24 cellular contexts compared by ENCODE assay signal in the genomic region with DNA sequence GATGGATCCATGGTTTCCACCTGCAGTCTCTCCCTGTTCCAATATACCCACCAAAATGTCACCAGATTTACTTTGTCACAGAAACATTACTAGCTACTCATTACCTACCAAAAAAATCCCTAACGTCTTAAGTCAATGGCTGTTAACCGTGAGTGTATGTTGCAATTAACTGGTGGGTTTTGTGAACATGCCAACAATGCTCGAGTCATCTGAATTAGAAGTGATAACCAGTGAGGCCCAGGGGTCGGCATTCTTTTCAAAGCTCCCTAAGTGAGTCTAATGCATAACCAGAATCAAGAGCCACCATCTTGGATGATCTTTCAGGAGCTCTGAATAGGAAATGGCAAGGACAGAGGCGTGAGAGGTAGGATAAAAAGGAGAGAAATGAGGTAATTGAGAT.
DNase-seq lines count a peak whose midpoint lies in the region; ATAC-seq, FAIRE-seq and TF ChIP-seq lines count a peak whose summit lies in the region.
"Had no signal": no experiment of that assay in that cellular context is flagged by ENCODE, and none has a peak within 500 bp of the region (broad histone marks: within the 10 kb centered on the region; RNA-seq: fewer than 3 reads in every experiment).

No MANE protein-coding gene starts in this region.

- H3K4me3 ChIP-seq in bronchial epithelial cell (ENCODE audit: low read depth, low read length) = no peak overlapping the region
- H3K4me3 ChIP-seq in mesendoderm (ENCODE audit: low read length) = no peak overlapping the region
- no peak overlapping the region for H3K4me3 ChIP-seq in smooth muscle cell
- H3K4me3 ChIP-seq: Peyer's patch had no signal

- H2BK120ac ChIP-seq in mesendoderm (ENCODE audit: low read depth, low read length) = no peak overlapping the region

- H4K5ac ChIP-seq in mesendoderm (ENCODE audit: low read length) = no peak overlapping the region

- H3K79me2 ChIP-seq in mesendoderm (ENCODE audit: control insufficient read depth, insufficient read depth, low read length) (no peaks in the 10 kb centered on the region), smooth muscle cell (ENCODE audit: low read depth) (no peaks in the 10 kb centered on the region)

- no peak overlapping the region for H3K4me3 Mint-ChIP-seq in activated T-cell treated with anti-CD3 and anti-CD28 coated beads, Interleukin-2, amount 50 U/mL, for 4 hours
- H3K4me3 Mint-ChIP-seq: CD4-positive, alpha-beta T cell had no signal

- no peak overlapping the region for H3K23ac ChIP-seq in mesendoderm (ENCODE audit: low read length)

- no peaks in the 10 kb centered on the region for H3K79me1 ChIP-seq in mesendoderm (ENCODE audit: low read length)

- H3F3A ChIP-seq in smooth muscle cell (ENCODE audit: low read depth) = peaks cover 28% of the 10 kb centered on the region

- no peaks in the 10 kb centered on the region for H3K9me3 Mint-ChIP-seq in activated T-cell treated with anti-CD3 and anti-CD28 coated beads, Interleukin-2, amount 50 U/mL, for 4 hours
- H3K9me3 Mint-ChIP-seq: CD4-positive, alpha-beta T cell had no signal

- H2BK5ac ChIP-seq in mesendoderm (ENCODE audit: low read length) = no peak overlapping the region

- FAIRE-seq in bronchial epithelial cell (lab: Jason Lieb, UNC) = no peak
- FAIRE-seq: G401.6, GM18507 had no signal

- no peak overlapping the region for H3K4ac ChIP-seq in mesendoderm (ENCODE audit: low read depth, low read length)

- no peak overlapping the region for H3K18ac ChIP-seq in mesendoderm (ENCODE audit: low read length)

- no peaks in the 10 kb centered on the region for H3K36me3 ChIP-seq in bronchial epithelial cell (ENCODE audit: control insufficient read depth, insufficient read depth, low read length)
- H3K36me3 ChIP-seq in mesendoderm (ENCODE audit: control insufficient read depth, insufficient read depth, low read length) = no peaks in the 10 kb centered on the region
- H3K36me3 ChIP-seq in smooth muscle cell (ENCODE audit: low read depth) = no peaks in the 10 kb centered on the region
- H3K36me3 ChIP-seq: Peyer's patch had no signal

- H2BK15ac ChIP-seq in mesendoderm (replicated peaks; ENCODE audit: low read depth) = no peak overlapping the region

- no peaks in the 10 kb centered on the region for H3K27me3 Mint-ChIP-seq in activated T-cell treated with anti-CD3 and anti-CD28 coated beads, Interleukin-2, amount 50 U/mL, for 4 hours (ENCODE audit: low read depth)
- H3K27me3 Mint-ChIP-seq: CD4-positive, alpha-beta T cell had no signal

- H2AFZ ChIP-seq in smooth muscle cell (ENCODE audit: low read depth) = peak overlapping the region; percentile 8

- no CpG with 5 or more reads among the region's 5 CpGs for WGBS in mesendoderm (ENCODE audit: extremely low coverage, insufficient coverage, low lambda C conversion rate)
- WGBS in smooth muscle cell (ENCODE audit: low lambda C conversion rate) = 35% methylated on average over 5 of the region's 5 CpGs

- H4K20me1 ChIP-seq in smooth muscle cell (ENCODE audit: low read depth) = no peaks in the 10 kb centered on the region

- no peak overlapping the region for H2AK5ac ChIP-seq in mesendoderm (ENCODE audit: low read length)

- H3K36me3 Mint-ChIP-seq in activated T-cell treated with anti-CD3 and anti-CD28 coated beads, Interleukin-2, amount 50 U/mL, for 4 hours (ENCODE audit: insufficient read depth) = no peaks in the 10 kb centered on the region

- no peaks in the 10 kb centered on the region for H3K4me1 Mint-ChIP-seq in activated T-cell treated with anti-CD3 and anti-CD28 coated beads, Interleukin-2, amount 50 U/mL, for 4 hours (ENCODE audit: low read depth)

- no peak overlapping the region for H3K56ac ChIP-seq in mesendoderm (ENCODE audit: low read length)

- DNase-seq in M059J (ENCODE audit: low read depth) = peak; percentile 54
- DNase-seq in bronchial epithelial cell (ENCODE audit: low read depth) = peak; percentile 31
- DNase-seq in mesendoderm = peak; percentile 19
- no peak for DNase-seq in smooth muscle cell (lab: John Stamatoyannopoulos, UW; ENCODE audit: unreplicated experiment)
- DNase-seq in activated T-cell treated with anti-CD3 and anti-CD28 coated beads, Interleukin-2, amount 50 U/mL, for 4 hours = no peak
- no peak for DNase-seq in islet precursor cell
- no peak for DNase-seq in iPS-NIHi11 (ENCODE audit: low spot score)
- DNase-seq in NCI-H774 (lab: John Stamatoyannopoulos, UW) = no peak
- DNase-seq: CD4-positive, alpha-beta T cell; DND-41; GOT3; Kasumi-1; MM.1S; NCI-H1092 treated with DMSO at 0.1 percent for 48 hours; NCI-H1436 treated with DMSO at 0.1 percent for 48 hours; NCI-H1930; NCI-H2227 treated with DMSO at 0.1 percent for 48 hours; NCI-H510A treated with DMSO at 0.1 percent for 48 hours; NCI-H748 treated with DMSO at 0.1 percent for 48 hours; Peyer's patch had no signal

- TF ChIP-seq CTCF in bronchial epithelial cell (IDR thresholded peaks at IDR 0.05; ENCODE audit: insufficient read depth, low read length, severe bottlenecking) (no peak), smooth muscle cell (IDR thresholded peaks at IDR 0.05; ENCODE audit: borderline replicate concordance, insufficient read depth, poor library complexity, severe bottlenecking) (no peak)

- no peaks in the 10 kb centered on the region for H3K27me3 ChIP-seq in bronchial epithelial cell (ENCODE audit: control insufficient read depth, insufficient read depth, low read length)
- H3K27me3 ChIP-seq in mesendoderm (ENCODE audit: insufficient read depth, low read length, poor library complexity) = no peaks in the 10 kb centered on the region
- no peaks in the 10 kb centered on the region for H3K27me3 ChIP-seq in smooth muscle cell (ENCODE audit: low read depth)
- H3K27me3 ChIP-seq: Peyer's patch had no signal

- no peaks in the 10 kb centered on the region for H3K9me3 ChIP-seq in smooth muscle cell (replicated peaks; ENCODE audit: low read depth)
- H3K9me3 ChIP-seq: Peyer's patch had no signal

- H3K4me2 ChIP-seq in mesendoderm (ENCODE audit: low read length) = no peak overlapping the region
- peak overlapping the region; percentile 69 for H3K4me2 ChIP-seq in smooth muscle cell

- H3K9ac ChIP-seq in mesendoderm (ENCODE audit: low read length) (no peak overlapping the region), smooth muscle cell (ENCODE audit: low read depth) (peak overlapping the region; percentile 81)

- no peak for ATAC-seq in activated T-cell treated with anti-CD3 and anti-CD28 coated beads, Interleukin-2, amount 50 U/mL, for 4 hours
- ATAC-seq: HCT116, Right ventricle myocardium inferior had no signal

- H3K4me1 ChIP-seq in mesendoderm (ENCODE audit: control insufficient read depth, low read depth, low read length) (no peaks in the 10 kb centered on the region), smooth muscle cell (ENCODE audit: low read depth) (peaks cover 40% of the 10 kb centered on the region)
- H3K4me1 ChIP-seq: Peyer's patch had no signal

- H4K8ac ChIP-seq in mesendoderm (ENCODE audit: low read depth, low read length) = no peak overlapping the region

- H3K27ac ChIP-seq in mesendoderm (ENCODE audit: low read depth, low read length) = no peak overlapping the region
- peak overlapping the region; percentile 97 for H3K27ac ChIP-seq in smooth muscle cell (ENCODE audit: low read depth)
- H3K27ac ChIP-seq: Peyer's patch had no signal

Comparison
In these comparisons a context has a peak if more than half of its experiments do, and no peak if none do; other contexts are left out.
1. DNase-seq: peak in M059J (single experiment), bronchial epithelial cell (single experiment) and mesendoderm (single experiment); none in smooth muscle cell (single experiment), activated T-cell treated with anti-CD3 and anti-CD28 coated beads, Interleukin-2, amount 50 U/mL, for 4 hours (single experiment), islet precursor cell (single experiment), iPS-NIHi11 (single experiment) and NCI-H774 (single experiment).